8 cellular contexts compared by ENCODE assay signal in the genomic region with DNA sequence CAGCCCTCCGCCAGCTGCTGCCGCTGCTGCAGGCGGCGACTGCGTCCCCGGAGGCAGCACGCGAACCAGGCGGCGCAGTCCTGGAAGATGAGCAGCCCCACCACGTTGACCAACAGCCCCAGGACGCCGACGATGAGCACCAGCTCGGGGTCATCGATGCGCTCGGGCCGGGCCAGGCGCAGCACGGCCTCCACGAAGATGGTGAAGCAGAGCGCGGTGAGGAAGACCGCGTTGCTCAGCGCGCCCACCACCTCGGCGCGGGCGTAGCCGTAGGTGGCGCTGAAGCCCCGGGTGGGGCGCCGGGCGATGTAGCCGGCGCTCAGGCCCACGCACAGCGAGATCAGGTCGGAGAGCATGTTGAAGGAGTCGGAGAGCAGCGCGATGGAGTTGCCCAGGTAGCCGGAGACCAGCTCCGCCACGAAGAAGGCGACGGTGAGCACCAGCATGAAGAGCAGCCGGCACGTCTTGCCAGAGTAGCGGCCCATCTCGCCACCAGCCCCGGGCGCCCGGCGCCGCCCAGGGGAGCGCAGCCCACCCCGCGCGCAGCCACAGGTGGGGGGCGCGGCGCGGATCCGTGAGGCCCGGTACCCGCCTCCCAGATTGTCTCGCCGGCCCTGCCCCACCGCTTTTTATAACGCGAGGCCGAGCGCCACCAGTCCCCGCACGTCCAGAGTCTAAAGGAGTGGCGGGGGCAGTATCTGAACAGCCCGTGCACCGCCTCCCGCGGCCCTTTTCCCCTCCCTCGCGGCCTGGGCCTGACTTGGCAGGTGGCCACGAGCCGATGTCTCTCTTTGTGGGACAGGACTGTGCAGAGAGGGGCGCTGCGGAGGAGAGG. TPM values are rescaled to one million over a fixed set of nuclear protein-coding genes. Genes with fewer than 3 reads are reported as not detected.
DNase-seq lines count a peak whose midpoint lies in the region; ATAC-seq and TF ChIP-seq lines count a peak whose summit lies in the region.

A gene (minus strand): TSS at position 602 of the 835 bp plus-strand sequence. CDS start 117 bp downstream, at position 485.

- H3K4me1 ChIP-seq in PC-9 (replicated peaks; ENCODE audit: insufficient read depth) = no peaks in the 10 kb centered on the region

- ATAC-seq in HG02852 (IDR thresholded peaks at IDR 0.05; ENCODE audit: unreplicated experiment) = peak; percentile 66
- ATAC-seq in activated B cell treated with CpG ODN at 0.5 μM for 24 hours (ENCODE audit: low read depth) = peak; percentile 70
- ATAC-seq in GM18873 (IDR thresholded peaks at IDR 0.05; ENCODE audit: low FRiP score, unreplicated experiment) = no peak
- ATAC-seq in HG02981 (IDR thresholded peaks at IDR 0.05; ENCODE audit: unreplicated experiment) = no peak

- no peaks in the 10 kb centered on the region for H3K79me2 ChIP-seq in neural cell (replicated peaks; ENCODE audit: insufficient read depth, low read length)
- H3K79me2 ChIP-seq in PC-9 (ENCODE audit: low read depth) = no peaks in the 10 kb centered on the region

- intact Hi-C loops in activated B cell treated with CpG ODN at 0.5 μM for 24 hours (cut with micrococcal nuclease) = no loop called here
- intact Hi-C loops in PC-9 (cut with micrococcal nuclease; ENCODE audit: unreplicated experiment) = no loop called here

- no peak for TF ChIP-seq EP300 in neural cell (conservative IDR thresholded peaks at IDR 0.05; ENCODE audit: poor library complexity, severe bottlenecking)

- no peaks in the 10 kb centered on the region for H3K9me3 Mint-ChIP-seq in activated B cell treated with CpG ODN at 0.5 μM for 24 hours

- BruUV-seq in PC-9 (replicated peaks; lab: Mats Ljungman, UMichigan) = no TSS peak

- H3K4me3 Mint-ChIP-seq in activated B cell treated with CpG ODN at 0.5 μM for 24 hours = peak within 1 kb of the TSS; percentile 81

- TF ChIP-seq RAD21 in neural cell (conservative IDR thresholded peaks at IDR 0.05) = no peak

- POLR2A ChIA-PET in activated B cell treated with CpG ODN at 0.5 μM for 24 hours (lab: Charles Lee) = no interaction called here
- POLR2A ChIA-PET in PC-9 (lab: Charles Lee; ENCODE audit: unreplicated experiment) = no interaction called here

- H3K9me3 ChIP-seq in neural cell (ENCODE audit: low read length) = no peaks in the 10 kb centered on the region
- H3K9me3 ChIP-seq in PC-9 (ENCODE audit: insufficient read depth, low read depth) = no peaks in the 10 kb centered on the region

- CTCF ChIA-PET in activated B cell treated with CpG ODN at 0.5 μM for 24 hours (lab: Charles Lee) = no interaction called here
- CTCF ChIA-PET in PC-9 (lab: Charles Lee) = no interaction called here

- H4K20me1 ChIP-seq in neural cell (ENCODE audit: insufficient read depth) (no peaks in the 10 kb centered on the region), PC-9 (ENCODE audit: insufficient read depth) (no peaks in the 10 kb centered on the region)

- H3K27me3 ChIP-seq in neural cell (ENCODE audit: insufficient read depth, low read depth, low read length) = peaks cover 21% of the 10 kb centered on the region
- no peaks in the 10 kb centered on the region for H3K27me3 ChIP-seq in PC-9 (ENCODE audit: insufficient read depth, low read depth)

- TF ChIP-seq CTCF in GM10266 (IDR thresholded peaks at IDR 0.05; ENCODE audit: control insufficient read depth, insufficient read depth, low read depth, missing control alignments) = no peak
- no peak for TF ChIP-seq CTCF in activated B cell treated with CpG ODN at 0.5 μM for 24 hours (IDR thresholded peaks at IDR 0.05)
- TF ChIP-seq CTCF in foreskin fibroblast (IDR thresholded peaks at IDR 0.05; ENCODE audit: low read depth, low read length) = no peak
- TF ChIP-seq CTCF in neural cell (IDR thresholded peaks at IDR 0.05; ENCODE audit: poor library complexity, severe bottlenecking) = peak; percentile 59
- no peak for TF ChIP-seq CTCF in PC-9 (conservative IDR thresholded peaks at IDR 0.05)

- DNase-seq in GM10266 (ENCODE audit: extremely low spot score) (peak; percentile 53), activated B cell treated with CpG ODN at 0.5 μM for 24 hours (no peak), foreskin fibroblast (peak in 1 of 2 donors; percentile 58), PC-9 (no peak)

- H3K27ac ChIP-seq in neural cell (ENCODE audit: low read length) (no peak within 1 kb of the TSS), PC-9 (no peak within 1 kb of the TSS)

- peaks cover 42% of the 10 kb centered on the region for H3K27me3 Mint-ChIP-seq in activated B cell treated with CpG ODN at 0.5 μM for 24 hours

- H3K36me3 ChIP-seq in neural cell (ENCODE audit: insufficient read depth, low read length) = no peaks in the 10 kb centered on the region
- no peaks in the 10 kb centered on the region for H3K36me3 ChIP-seq in PC-9 (ENCODE audit: low read depth)

- peak within 1 kb of the TSS; percentile 29 to 33 for H3K4me3 ChIP-seq in foreskin fibroblast (ENCODE audit: low read depth in 1 of 2, low read length in 2 of 2)
- H3K4me3 ChIP-seq in neural cell (ENCODE audit: low read length) = peak within 1 kb of the TSS; percentile 79
- no peak within 1 kb of the TSS for H3K4me3 ChIP-seq in PC-9

- no peak within 1 kb of the TSS for H3K27ac Mint-ChIP-seq in activated B cell treated with CpG ODN at 0.5 μM for 24 hours

- H3K36me3 Mint-ChIP-seq in activated B cell treated with CpG ODN at 0.5 μM for 24 hours (ENCODE audit: low read depth) = no peaks in the 10 kb centered on the region

- H2AFZ ChIP-seq in neural cell (ENCODE audit: low read depth, low read length) = peak within 1 kb of the TSS; percentile 57
- no peak within 1 kb of the TSS for H2AFZ ChIP-seq in PC-9

- H3F3A ChIP-seq in neural cell (ENCODE audit: insufficient read depth, low read length, poor library complexity, severe bottlenecking) (no peaks in the 10 kb centered on the region), PC-9 (ENCODE audit: insufficient read depth, low read depth) (no peaks in the 10 kb centered on the region)

- H3K9ac ChIP-seq in neural cell (ENCODE audit: low read length) = peak within 1 kb of the TSS; percentile 69

- H3K4me2 ChIP-seq in neural cell (ENCODE audit: low read length) (peak within 1 kb of the TSS; percentile 18), PC-9 (no peak within 1 kb of the TSS)

- H3K4me1 Mint-ChIP-seq in activated B cell treated with CpG ODN at 0.5 μM for 24 hours = peaks cover 14% of the 10 kb centered on the region

- no peaks in the 10 kb centered on the region for H3K9me2 ChIP-seq in neural cell (ENCODE audit: insufficient read depth, low read length)
- H3K9me2 ChIP-seq in PC-9 (ENCODE audit: insufficient read depth) = no peaks in the 10 kb centered on the region

TF ChIP-seq in neural cell, 6 proteins besides CTCF, POLR2A, EP300 and RAD21:
- TF ChIP-seq POLR2AphosphoS5 (IDR thresholded peaks at IDR 0.05) (no peak), TAF1 (IDR thresholded peaks at IDR 0.05; ENCODE audit: low read depth) (no peak), MXI1 (conservative IDR thresholded peaks at IDR 0.05; ENCODE audit: poor library complexity, severe bottlenecking) (peak; percentile 59), SMC3 (conservative IDR thresholded peaks at IDR 0.05; ENCODE audit: poor library complexity) (no peak), EZH2 (IDR thresholded peaks at IDR 0.05; ENCODE audit: borderline replicate concordance, insufficient read depth, low read length, poor library complexity, severe bottlenecking) (no peak)
- TF ChIP-seq, protein P1, sequence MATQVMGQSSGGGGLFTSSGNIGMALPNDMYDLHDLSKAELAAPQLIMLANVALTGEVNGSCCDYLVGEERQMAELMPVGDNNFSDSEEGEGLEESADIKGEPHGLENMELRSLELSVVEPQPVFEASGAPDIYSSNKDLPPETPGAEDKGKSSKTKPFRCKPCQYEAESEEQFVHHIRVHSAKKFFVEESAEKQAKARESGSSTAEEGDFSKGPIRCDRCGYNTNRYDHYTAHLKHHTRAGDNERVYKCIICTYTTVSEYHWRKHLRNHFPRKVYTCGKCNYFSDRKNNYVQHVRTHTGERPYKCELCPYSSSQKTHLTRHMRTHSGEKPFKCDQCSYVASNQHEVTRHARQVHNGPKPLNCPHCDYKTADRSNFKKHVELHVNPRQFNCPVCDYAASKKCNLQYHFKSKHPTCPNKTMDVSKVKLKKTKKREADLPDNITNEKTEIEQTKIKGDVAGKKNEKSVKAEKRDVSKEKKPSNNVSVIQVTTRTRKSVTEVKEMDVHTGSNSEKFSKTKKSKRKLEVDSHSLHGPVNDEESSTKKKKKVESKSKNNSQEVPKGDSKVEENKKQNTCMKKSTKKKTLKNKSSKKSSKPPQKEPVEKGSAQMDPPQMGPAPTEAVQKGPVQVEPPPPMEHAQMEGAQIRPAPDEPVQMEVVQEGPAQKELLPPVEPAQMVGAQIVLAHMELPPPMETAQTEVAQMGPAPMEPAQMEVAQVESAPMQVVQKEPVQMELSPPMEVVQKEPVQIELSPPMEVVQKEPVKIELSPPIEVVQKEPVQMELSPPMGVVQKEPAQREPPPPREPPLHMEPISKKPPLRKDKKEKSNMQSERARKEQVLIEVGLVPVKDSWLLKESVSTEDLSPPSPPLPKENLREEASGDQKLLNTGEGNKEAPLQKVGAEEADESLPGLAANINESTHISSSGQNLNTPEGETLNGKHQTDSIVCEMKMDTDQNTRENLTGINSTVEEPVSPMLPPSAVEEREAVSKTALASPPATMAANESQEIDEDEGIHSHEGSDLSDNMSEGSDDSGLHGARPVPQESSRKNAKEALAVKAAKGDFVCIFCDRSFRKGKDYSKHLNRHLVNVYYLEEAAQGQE (IDR thresholded peaks at IDR 0.05; ENCODE audit: borderline replicate concordance) = peak; percentile 42
TF ChIP-seq in neural cell: peak in this region for 2.

RNA-seq across cellular contexts. Expression of the gene that starts here (rescaled TPM):
- total RNA-seq in activated B cell treated with CpG ODN at 0.5 μM for 24 hours (0.11 TPM in 1 of 2 replicates, not detected in the other), PC-9 (2021) (not detected in 2 replicates)
- polyA plus RNA-seq in neural cell = 5.3 and 5.9 TPM in 2 replicates
- polyA minus RNA-seq in neural cell = 4.1 and 5.1 TPM in 2 replicates

Comparison
In these comparisons a context has a peak if more than half of its experiments do, and no peak if none do; other contexts are left out.
1. Peak in ATAC-seq in activated B cell treated with CpG ODN at 0.5 μM for 24 hours; RNA of the gene not detected or under 1 TPM.